Comparison of ENCODE assay signal across 25 cellular contexts in genomic region chr3:113058188-113058587, GRCh38.
"Had no signal": no experiment of that assay in that cellular context is flagged by ENCODE, and none has a peak within 500 bp of the region (broad histone marks: within the 10 kb centered on the region; RNA-seq: fewer than 3 reads in every experiment).

No MANE protein-coding gene starts in this region.

- DNase-seq: dermis blood vessel endothelial cell; effector memory CD4-positive, alpha-beta T cell; foreskin keratinocyte; heart left ventricle; left cardiac atrium; left lung; mesenchymal stem cell; mucosa of descending colon; naive B cell; sigmoid colon; stimulated activated CD4-positive, alpha-beta T cell treated with anti-CD3 and anti-CD28 coated beads, Interleukin-2, amount 100 ng/mL, for 24 hours; stimulated activated CD4-positive, alpha-beta T cell treated with anti-CD3 and anti-CD28 coated beads, Interleukin-4, amount 100 ng/mL, for 24 hours; stimulated activated naive CD4-positive, alpha-beta T cell treated with Interleukin-2 at 50 U/mL for 16 hours; stomach; tibial artery had no signal

- H3K4me2 ChIP-seq: hepatocyte had no signal

- ATAC-seq: foreskin keratinocyte; gastroesophageal sphincter; heart left ventricle; left cardiac atrium; left lung; mucosa of descending colon; stimulated activated effector memory CD8-positive, alpha-beta T cell treated with anti-CD3 and anti-CD28 coated beads, Interleukin-12 subunit alpha, Interleukin-12 subunit beta, amount 100 ng/mL, for 72 hours had no signal

- H3K4me3 ChIP-seq: esophagus muscularis mucosa, gastroesophageal sphincter, heart left ventricle, hepatocyte, left lung, mucosa of descending colon, prostate gland, right atrium auricular region, sigmoid colon, stomach, testis, tibial artery had no signal

- FAIRE-seq: endothelial cell of umbilical vein, islet of Langerhans had no signal

- H3K79me2 ChIP-seq: hepatocyte, parathyroid adenoma had no signal

- H3K36me3 ChIP-seq: esophagus muscularis mucosa, gastroesophageal sphincter, heart left ventricle, left lung, prostate gland, right atrium auricular region, sigmoid colon, stomach, tibial artery had no signal

- H3K27me3 ChIP-seq: esophagus muscularis mucosa, foreskin keratinocyte, gastroesophageal sphincter, heart left ventricle, hepatocyte, left lung, right atrium auricular region, sigmoid colon, stomach, testis, tibial artery had no signal

- H3K9ac ChIP-seq: parathyroid adenoma had no signal

- H3K4me1 ChIP-seq: parathyroid adenoma, prostate gland, right atrium auricular region, tibial artery had no signal

- H3K27ac ChIP-seq: esophagus muscularis mucosa, foreskin keratinocyte, gastroesophageal sphincter, heart left ventricle, hepatocyte, left lung, parathyroid adenoma, prostate gland, right atrium auricular region, sigmoid colon, stomach, testis, tibial artery had no signal

- H3K9me3 ChIP-seq: esophagus muscularis mucosa, gastroesophageal sphincter, heart left ventricle, left lung, mucosa of descending colon, prostate gland, right atrium auricular region, sigmoid colon, stomach, testis, tibial artery had no signal

- H2AFZ ChIP-seq: hepatocyte, parathyroid adenoma had no signal
